1 cellular context compared by ENCODE assay signal in genomic region chr1:89712420-89712819, GRCh38.
TF ChIP-seq lines count a peak whose summit lies in the region.

No MANE protein-coding gene starts in this region.

TF ChIP-seq in SK-N-SH treated with all-trans-retinoic acid at 6 μM for 48 hours, 23 proteins besides CTCF, POLR2A, EP300 and RAD21 (continued from another document):
- TF ChIP-seq TSHZ2 (CRISPR knock-in tag; IDR thresholded peaks at IDR 0.05) (peak; percentile 81), ISL1 (CRISPR knock-in tag; IDR thresholded peaks at IDR 0.05) (peak; percentile 94), CSRNP3 (CRISPR knock-in tag; IDR thresholded peaks at IDR 0.05) (peak; percentile 83; the same call in 1 of the 2 replicates), ZC3H10 (CRISPR knock-in tag; IDR thresholded peaks at IDR 0.05) (no peak), ZNF8 (CRISPR knock-in tag; IDR thresholded peaks at IDR 0.05) (no peak), CREB5 (CRISPR knock-in tag; IDR thresholded peaks at IDR 0.05; ENCODE audit: low read depth) (0 out of 2 replicates have a peak, but pooled peaks have one; percentile 50), ARNTL (CRISPR knock-in tag; IDR thresholded peaks at IDR 0.05; ENCODE audit: borderline replicate concordance, low read depth) (no peak), ESRRG (CRISPR knock-in tag; IDR thresholded peaks at IDR 0.05) (no peak)
